ENCODE assay signal across 19 cellular contexts in the genomic region with DNA sequence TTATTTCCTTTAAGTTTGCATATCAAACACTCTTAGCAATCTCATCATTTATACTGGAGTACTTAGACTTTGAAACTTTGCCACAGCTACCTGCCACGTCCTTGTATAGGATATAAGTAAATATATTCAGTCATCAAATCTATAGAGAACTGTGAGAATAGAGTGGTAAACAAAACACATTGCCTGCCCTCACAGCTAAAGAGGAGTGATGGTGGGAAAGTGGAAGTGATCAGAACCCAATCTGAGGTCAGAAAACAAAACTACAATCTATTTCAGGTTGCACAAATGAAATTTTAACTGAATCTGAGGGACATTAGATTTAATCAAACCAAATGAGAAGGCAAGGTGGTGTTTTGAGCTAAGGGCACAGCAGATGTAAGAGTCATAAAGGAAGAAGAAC.
DNase-seq lines count a peak whose midpoint lies in the region; ATAC-seq and TF ChIP-seq lines count a peak whose summit lies in the region.
"Had no signal": no experiment of that assay in that cellular context is flagged by ENCODE, and none has a peak within 500 bp of the region (broad histone marks: within the 10 kb centered on the region; RNA-seq: fewer than 3 reads in every experiment).

No MANE protein-coding gene starts in this region.

- peak; percentile 42 for DNase-seq in DMS53 (lab: John Stamatoyannopoulos, UW)
- no peak for DNase-seq in LoVo (ENCODE audit: low spot score)
- no peak for DNase-seq in central memory CD4-positive, alpha-beta T cell
- no peak for DNase-seq in omental fat pad (ENCODE audit: low spot score)
- DNase-seq in NCI-H1105 treated with DMSO at 0.1 percent for 48 hours (lab: John Stamatoyannopoulos, UW), result no peak
- DNase-seq: activated gamma-delta T cell treated with Interleukin-2 at 50 U/mL for 16 hours; BE2C; DMS79 treated with DMSO at 0.1 percent for 48 hours; effector CD8-positive, alpha-beta T cell; H9; lower lobe of right lung; NCI-H526 treated with DMSO at 0.1 percent for 48 hours; RPMI8226; WERI-Rb-1 had no signal

- peak; percentile 74 for ATAC-seq in GM18909 (IDR thresholded peaks at IDR 0.05; ENCODE audit: poor library complexity, unreplicated experiment)
- ATAC-seq in GM21723 (IDR thresholded peaks at IDR 0.05; ENCODE audit: unreplicated experiment), result peak; percentile 55
- peak; percentile 69 for ATAC-seq in HG03432 (IDR thresholded peaks at IDR 0.05; ENCODE audit: unreplicated experiment)
- no peak for ATAC-seq in omental fat pad (ENCODE audit: low FRiP score)
- ATAC-seq: esophagus mucosa, K562, lower lobe of right lung had no signal

- no peak for TF ChIP-seq CTCF in omental fat pad (IDR thresholded peaks at IDR 0.05)
